Comparison of ENCODE assay signal across 16 cellular contexts in the genomic region with DNA sequence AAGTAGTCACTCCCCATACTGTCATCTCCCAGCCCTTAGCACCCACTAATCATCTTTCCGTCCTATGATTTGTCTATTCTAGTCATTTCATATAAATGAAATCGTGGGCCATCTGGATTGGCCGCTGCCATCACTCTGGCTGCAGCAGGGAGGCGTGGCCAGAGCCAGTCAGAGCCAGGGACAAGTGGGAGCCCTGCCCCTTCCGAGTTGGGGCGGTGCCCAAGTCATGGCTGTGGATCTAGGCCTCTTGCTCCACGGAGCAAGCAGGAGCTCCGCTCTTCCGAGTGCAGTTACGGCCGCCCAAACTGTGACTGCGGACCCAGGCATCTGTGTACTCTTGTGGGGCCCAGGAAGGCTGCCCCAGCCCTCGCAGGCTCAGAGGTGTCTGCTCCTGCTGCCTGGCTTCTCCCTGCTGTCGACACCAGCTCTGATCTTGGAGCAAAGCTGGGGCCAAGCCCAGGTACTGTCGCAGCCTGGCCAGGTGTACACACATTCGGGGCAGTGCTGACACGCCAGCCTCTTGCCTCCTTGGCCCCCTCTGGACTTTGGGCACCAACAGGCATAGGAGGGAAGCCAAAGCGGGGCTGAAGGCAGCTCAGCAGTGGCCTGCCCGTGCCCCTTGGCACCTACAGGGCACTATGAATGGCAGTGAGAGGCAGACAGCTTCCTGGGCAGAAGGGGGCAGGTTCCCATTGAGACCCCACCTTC. TPM values are rescaled to one million over a fixed set of nuclear protein-coding genes. Genes with fewer than 3 reads are reported as not detected.
DNase-seq lines count a peak whose midpoint lies in the region; ATAC-seq and TF ChIP-seq lines count a peak whose summit lies in the region.
"Had no signal": no experiment of that assay in that cellular context is flagged by ENCODE, and none has a peak within 500 bp of the region (broad histone marks: within the 10 kb centered on the region; RNA-seq: fewer than 3 reads in every experiment).

No MANE protein-coding gene starts in this region.

- peaks cover 0 to 2% of the 10 kb centered on the region in 2 donors for H3K4me1 ChIP-seq in neuronal stem cell (ENCODE audit: control insufficient read depth in 2 of 2, insufficient read depth in 1 of 2, low read depth in 1 of 2, low read length in 2 of 2)
- H3K4me1 ChIP-seq: esophagus squamous epithelium had no signal

- peak overlapping the region; percentile 65 for H2AK5ac ChIP-seq in neuronal stem cell (ENCODE audit: low read depth, low read length)

- DNase-seq in ELF-1 (ENCODE audit: low read depth, low spot score) (peak; percentile 20), RKO (ENCODE audit: low spot score) (peak; percentile 15), glutamatergic neuron (peak; percentile 31), neuronal stem cell (ENCODE audit: low spot score) (no peak), GM10248 (ENCODE audit: extremely low spot score) (no peak), HFFc6 (no peak)
- DNase-seq: activated CD8-positive, alpha-beta T cell treated with anti-CD3 and anti-CD28 coated beads, Interleukin-2, amount 10 ng/mL, durations not matched to agents 7 days and 5 days; activated naive CD4-positive, alpha-beta T cell treated with Interleukin-2 at 50 U/mL for 16 hours; esophagus squamous epithelium; NCI-H1048; NCI-H69; SHP77 treated with DMSO at 0.1 percent for 48 hours had no signal

- H3K4me3 ChIP-seq in neuronal stem cell (ENCODE audit: low read length in 2 of 2) = no peak overlapping the region
- H3K4me3 ChIP-seq: esophagus squamous epithelium had no signal

- ATAC-seq in GM21381 (IDR thresholded peaks at IDR 0.05; ENCODE audit: unreplicated experiment) (no peak), HG02642 (IDR thresholded peaks at IDR 0.05; ENCODE audit: poor library complexity, unreplicated experiment) (no peak)
- ATAC-seq: activated CD8-positive, alpha-beta T cell treated with anti-CD3 and anti-CD28 coated beads, Interleukin-2, amount 10 ng/mL, durations not matched to agents 7 days and 5 days had no signal

- H4K8ac ChIP-seq in neuronal stem cell (ENCODE audit: low read depth, low read length) = no peak overlapping the region

- TF ChIP-seq CTCF in glutamatergic neuron (IDR thresholded peaks at IDR 0.05; ENCODE audit: partially characterized antibody, unreplicated experiment) (no peak), GM10248 (IDR thresholded peaks at IDR 0.05; ENCODE audit: control extremely low read depth, extremely low read depth, low read depth, missing control alignments) (no peak), HFFc6 (IDR thresholded peaks at IDR 0.05) (no peak)

- H3K4me3 Mint-ChIP-seq in glutamatergic neuron (ENCODE audit: unreplicated experiment) = no peak overlapping the region
- no peak overlapping the region for H3K4me3 Mint-ChIP-seq in HFFc6
- H3K4me3 Mint-ChIP-seq: activated CD8-positive, alpha-beta T cell treated with anti-CD3 and anti-CD28 coated beads, Interleukin-2, amount 10 ng/mL, durations not matched to agents 7 days and 5 days; stimulated activated naive CD8-positive, alpha-beta T cell treated with anti-CD3 and anti-CD28 coated beads, Interleukin-15, Interleukin-2, amounts not matched to agents 100 ng/mL and 50 ng/mL, for 24 hours had no signal

- no peak overlapping the region for H3K27ac ChIP-seq in neuronal stem cell (replicated peaks; ENCODE audit: low read length)
- H3K27ac ChIP-seq: C4-2B, esophagus squamous epithelium had no signal

- H3K9ac ChIP-seq in neuronal stem cell (ENCODE audit: low read depth, low read length, poor library complexity) = peak overlapping the region; percentile 53

- peak overlapping the region; percentile 74 for H2BK120ac ChIP-seq in neuronal stem cell (ENCODE audit: low read depth, low read length)

- peak overlapping the region; percentile 66 for H3K23ac ChIP-seq in neuronal stem cell (ENCODE audit: low read depth, low read length, poor library complexity)

- H4K91ac ChIP-seq in neuronal stem cell (ENCODE audit: low read depth, low read length, poor library complexity) = peak overlapping the region; percentile 54

- peak overlapping the region; percentile 86 for H3K14ac ChIP-seq in neuronal stem cell (ENCODE audit: low read length)

- WGBS in neuronal stem cell (ENCODE audit: extremely low coverage in 2 of 2, insufficient read length in 2 of 2, insufficient replicate concordance in 1 of 2), 2 donors = no CpG with 5 or more reads among the region's 19 CpGs

- POLR2A ChIA-PET in GM10248 (lab: Yijun Ruan, JAX) = interaction anchor here (0.6 kb wide), 1 partner anchor 29 kb away, joined by 3 read pairs; no protein-coding TSS in a partner anchor

- H3K36me3 Mint-ChIP-seq in glutamatergic neuron (ENCODE audit: unreplicated experiment) (no peaks in the 10 kb centered on the region), HFFc6 (ENCODE audit: low read depth) (no peaks in the 10 kb centered on the region)

- H2BK5ac ChIP-seq in neuronal stem cell (ENCODE audit: low read length) = no peak overlapping the region

- H3K4ac ChIP-seq in neuronal stem cell (ENCODE audit: low read length) = no peak overlapping the region

- no peaks in the 10 kb centered on the region for H3K27me3 Mint-ChIP-seq in glutamatergic neuron (ENCODE audit: unreplicated experiment)
- no peaks in the 10 kb centered on the region for H3K27me3 Mint-ChIP-seq in HFFc6 (ENCODE audit: insufficient read depth)
- H3K27me3 Mint-ChIP-seq: stimulated activated naive CD8-positive, alpha-beta T cell treated with anti-CD3 and anti-CD28 coated beads, Interleukin-15, Interleukin-2, amounts not matched to agents 100 ng/mL and 50 ng/mL, for 24 hours had no signal

- no peaks in the 10 kb centered on the region for H3K9me3 ChIP-seq in neuronal stem cell (replicated peaks in 1 of 2; ENCODE audit: control insufficient read depth in 2 of 2, insufficient read depth in 1 of 2, low read depth in 1 of 2, low read length in 2 of 2)
- H3K9me3 ChIP-seq: esophagus squamous epithelium had no signal

- peak overlapping the region; percentile 38 for H3K18ac ChIP-seq in neuronal stem cell (ENCODE audit: low read length)

- H3K36me3 ChIP-seq in neuronal stem cell (replicated peaks in 1 of 2; ENCODE audit: control insufficient read depth in 2 of 2, insufficient read depth in 2 of 2, low read length in 2 of 2) = peaks cover 6 to 22% of the 10 kb centered on the region in 2 donors

- H3K79me1 ChIP-seq in neuronal stem cell (ENCODE audit: low read depth, low read length) = peaks cover 3% of the 10 kb centered on the region

- H3K27me3 ChIP-seq in neuronal stem cell (ENCODE audit: control insufficient read depth in 3 of 3, insufficient read depth in 3 of 3, low read depth in 1 of 3, low read length in 3 of 3) = peaks cover 0 to 3% (median 0%) of the 10 kb centered on the region in 3 experiments
- H3K27me3 ChIP-seq: esophagus squamous epithelium had no signal

- H2BK12ac ChIP-seq in neuronal stem cell (ENCODE audit: low read length) = peak overlapping the region; percentile 63

- CTCF ChIA-PET in GM10248 (lab: Yijun Ruan, JAX) = interaction anchor here (1.3 to 1.4 kb wide), 2 partner anchors 9 to 35 kb away, joined by 3 read pairs; partner anchors contain the start of gene RAB6A

- H3K4me1 Mint-ChIP-seq in glutamatergic neuron (ENCODE audit: low read depth, unreplicated experiment) (no peaks in the 10 kb centered on the region), HFFc6 (ENCODE audit: low read depth) (no peaks in the 10 kb centered on the region)

- H2BK15ac ChIP-seq in neuronal stem cell (ENCODE audit: low read length) = no peak overlapping the region

- H3K27ac Mint-ChIP-seq in glutamatergic neuron (ENCODE audit: unreplicated experiment) (no peak overlapping the region), HFFc6 (no peak overlapping the region)
- H3K27ac Mint-ChIP-seq: activated CD8-positive, alpha-beta T cell treated with anti-CD3 and anti-CD28 coated beads, Interleukin-2, amount 10 ng/mL, durations not matched to agents 7 days and 5 days; stimulated activated naive CD8-positive, alpha-beta T cell treated with anti-CD3 and anti-CD28 coated beads, Interleukin-15, Interleukin-2, amounts not matched to agents 100 ng/mL and 50 ng/mL, for 24 hours had no signal

- H2AFZ ChIP-seq in neuronal stem cell (ENCODE audit: low read length) = no peak overlapping the region

- H3K9me3 Mint-ChIP-seq in glutamatergic neuron (ENCODE audit: unreplicated experiment) = no peaks in the 10 kb centered on the region
- H3K9me3 Mint-ChIP-seq in HFFc6 = no peaks in the 10 kb centered on the region
- H3K9me3 Mint-ChIP-seq: stimulated activated naive CD8-positive, alpha-beta T cell treated with anti-CD3 and anti-CD28 coated beads, Interleukin-15, Interleukin-2, amounts not matched to agents 100 ng/mL and 50 ng/mL, for 24 hours had no signal

- H3K4me2 ChIP-seq in neuronal stem cell (ENCODE audit: insufficient read depth, low read length, poor library complexity, severe bottlenecking) = no peak overlapping the region

RNA-seq across cellular contexts. Expression of gene MRPL48, which starts 8.4 kb away (rescaled TPM):
- total RNA-seq in glutamatergic neuron (ENCODE audit: unreplicated experiment) = 30.5 TPM
- polyA plus RNA-seq in neuronal stem cell (2013, experiment 1 of 2) = 51.6 TPM
- 56.4 TPM for polyA plus RNA-seq in neuronal stem cell (2013, experiment 2 of 2)
- total RNA-seq in HFFc6 (2021; fragmentation: NEBNext Ultra II Directional; extraction: Animal tissue kit (Norgen Biotek cat#: 25700)) = 10 to 100 TPM; 29.3 to 39.4 (median 35.1) TPM

RNA-seq across cellular contexts. Expression of gene RAB6A, which starts 35.2 kb away (rescaled TPM):
- total RNA-seq in glutamatergic neuron (ENCODE audit: unreplicated experiment) = 222 TPM
- polyA plus RNA-seq in neuronal stem cell (2013, experiment 1 of 2) = 50.2 TPM
- polyA plus RNA-seq in neuronal stem cell (2013, experiment 2 of 2) = 51.7 TPM
- 100 to 1,000 TPM in 5 of 6 experiments, 10 to 100 TPM in 1; 91.7 to 130 (median 109) TPM for total RNA-seq in HFFc6 (2021; fragmentation: NEBNext Ultra II Directional; extraction: Animal tissue kit (Norgen Biotek cat#: 25700))

Comparison
In these comparisons a context has a peak if more than half of its experiments do, and no peak if none do; other contexts are left out.
1. DNase-seq: peak in ELF-1 (single experiment), RKO (single experiment) and glutamatergic neuron (single experiment); none in neuronal stem cell (single experiment), GM10248 (single experiment) and HFFc6 (single experiment).